Comparison of ENCODE assay signal across 23 cellular contexts in genomic region chr6:45512594-45512993, GRCh38.
DNase-seq lines count a peak whose midpoint lies in the region; ATAC-seq, FAIRE-seq and TF ChIP-seq lines count a peak whose summit lies in the region.
"Had no signal": no experiment of that assay in that cellular context is flagged by ENCODE, and none has a peak within 500 bp of the region (broad histone marks: within the 10 kb centered on the region; RNA-seq: fewer than 3 reads in every experiment).

No MANE protein-coding gene starts in this region.

- no peak overlapping the region for H2BK12ac ChIP-seq in H1 (ENCODE audit: low read depth, low read length)

- H4K91ac ChIP-seq in IMR-90 (ENCODE audit: insufficient read depth, low read depth, low read length) (no peak overlapping the region), H1 (replicated peaks; ENCODE audit: insufficient read length, low read length) (no peak overlapping the region)

- H3K27ac Mint-ChIP-seq in nephron progenitor cell: peak overlapping the region; percentile 58
- H3K27ac Mint-ChIP-seq: CD4-positive, alpha-beta T cell; HFFc6 had no signal

- H4K8ac ChIP-seq in IMR-90 (ENCODE audit: low read depth in 2 of 2, low read length in 2 of 2) (no peak overlapping the region), H1 (ENCODE audit: extremely low read depth, insufficient read depth, low read length) (no peak overlapping the region)

- no peaks in the 10 kb centered on the region for H3K9me3 ChIP-seq in A673 (ENCODE audit: low read depth, low read length, poor library complexity, severe bottlenecking)
- H3K9me3 ChIP-seq in IMR-90 (ENCODE audit: control insufficient read depth, insufficient read depth, low read length): no peaks in the 10 kb centered on the region
- H3K9me3 ChIP-seq in H1 (ENCODE audit: insufficient read depth in 2 of 2, low read depth in 1 of 2, low read length in 1 of 2): no peaks in the 10 kb centered on the region
- H3K9me3 ChIP-seq: A549, SJCRH30 had no signal

- no peak overlapping the region for H3K4me3 Mint-ChIP-seq in nephron progenitor cell
- H3K4me3 Mint-ChIP-seq: CD4-positive, alpha-beta T cell; H9; HFFc6 had no signal

- H3K4me3 ChIP-seq in A673 (ENCODE audit: low read depth, low read length, poor library complexity, severe bottlenecking) (no peak overlapping the region), IMR-90 (ENCODE audit: insufficient read depth, low read depth, low read length) (no peak overlapping the region), H1 (ENCODE audit: extremely low read depth in 1 of 4, insufficient read depth in 2 of 4, low read depth in 3 of 4, low read length in 4 of 4) (no peak overlapping the region)
- H3K4me3 ChIP-seq: A549, SJCRH30 had no signal

- POLR2A ChIA-PET in A673 (lab: Charles Lee; ENCODE audit: low non-redundant PET) (interaction anchor here (0.6 kb wide), 1 partner anchor 434 kb away, joined by 3 read pairs; no protein-coding TSS in a partner anchor), IMR-90 (lab: Charles Lee; ENCODE audit: unreplicated experiment) (no interaction called here), H1 (lab: Charles Lee; ENCODE audit: partially characterized antibody) (no interaction called here)

- H3K4ac ChIP-seq in IMR-90 (ENCODE audit: low read depth, low read length) (no peak overlapping the region), H1 (replicated peaks; ENCODE audit: insufficient read length, low read depth, low read length) (no peak overlapping the region)

- no peaks in the 10 kb centered on the region for H3K36me3 ChIP-seq in A673 (ENCODE audit: insufficient read depth, low read length, poor library complexity, severe bottlenecking)
- 0 out of 2 replicates have a peak, but pooled peaks cover 2% of the 10 kb centered on the region for H3K36me3 ChIP-seq in IMR-90 (ENCODE audit: control insufficient read depth, insufficient read depth, low read length)
- no peaks in the 10 kb centered on the region for H3K36me3 ChIP-seq in H1 (ENCODE audit: control insufficient read depth in 2 of 4, insufficient read depth in 4 of 4, low read length in 3 of 4)

- H3K27ac ChIP-seq in A673 (ENCODE audit: low read depth, low read length, poor library complexity, severe bottlenecking): no peak overlapping the region
- no peak overlapping the region for H3K27ac ChIP-seq in IMR-90 (ENCODE audit: insufficient read depth, low read length)
- H3K27ac ChIP-seq in H1 (ENCODE audit: low read depth, low read length): no peak overlapping the region
- H3K27ac ChIP-seq: A549, SJCRH30 had no signal

- H2AFZ ChIP-seq in IMR-90 (replicated peaks; ENCODE audit: low read length, poor library complexity) (no peak overlapping the region), H1 (ENCODE audit: low read length) (no peak overlapping the region)

- H3K56ac ChIP-seq in IMR-90 (ENCODE audit: extremely low read depth, insufficient read depth, low read length) (no peak overlapping the region), H1 (replicated peaks; ENCODE audit: insufficient read length, low read depth, low read length) (no peak overlapping the region)

- no peaks in the 10 kb centered on the region for H3K9me3 Mint-ChIP-seq in nephron progenitor cell
- H3K9me3 Mint-ChIP-seq: CD4-positive, alpha-beta T cell; H9; HFFc6 had no signal

- no peaks in the 10 kb centered on the region for H3K79me2 ChIP-seq in H1 (ENCODE audit: control insufficient read depth in 1 of 2, insufficient read depth in 2 of 2, low read length in 2 of 2)

- in situ Hi-C loops in IMR-90 (cut with MboI; ENCODE audit: low sequenced_read_pairs): no loop called here

- H3K23ac ChIP-seq in IMR-90 (ENCODE audit: low read depth, low read length) (no peak overlapping the region), H1 (ENCODE audit: insufficient read length) (no peak overlapping the region)

- peaks cover 41% of the 10 kb centered on the region for H3K4me1 Mint-ChIP-seq in nephron progenitor cell

- H2BK15ac ChIP-seq in IMR-90 (ENCODE audit: low read depth, low read length) (0 out of 3 replicates have a peak overlapping the region, but pooled peaks have one; percentile 9), H1 (ENCODE audit: low read length) (no peak overlapping the region)

- H3K79me1 ChIP-seq in IMR-90 (ENCODE audit: low read depth in 1 of 2, low read length in 2 of 2) (peaks cover 0 to 26% of the 10 kb centered on the region in 2 experiments; a peak in 2 of 4 replicates), H1 (ENCODE audit: low read depth, low read length) (no peaks in the 10 kb centered on the region)

- no peak overlapping the region for H3K14ac ChIP-seq in IMR-90 (replicated peaks; ENCODE audit: low read depth, low read length)
- H3K14ac ChIP-seq in H1 (ENCODE audit: insufficient read length): no peak overlapping the region

- no peak for TF ChIP-seq RAD21 in IMR-90 (IDR thresholded peaks at IDR 0.05; ENCODE audit: low read length)
- TF ChIP-seq RAD21 in H1 (IDR thresholded peaks at IDR 0.05 in 1 of 2, conservative IDR thresholded peaks at IDR 0.05 in 1 of 2; ENCODE audit: low read depth in 2 of 2, low read length in 2 of 2): no peak

- H3K27me3 ChIP-seq in A673 (replicated peaks; ENCODE audit: insufficient read depth, low read depth, low read length, poor library complexity) (no peaks in the 10 kb centered on the region), IMR-90 (ENCODE audit: control insufficient read depth, insufficient read depth, low read length) (no peaks in the 10 kb centered on the region), H1 (replicated peaks in 1 of 4; ENCODE audit: control insufficient read depth in 3 of 4, extremely low read depth in 1 of 4, insufficient read depth in 3 of 4, low read length in 3 of 4) (no peaks in the 10 kb centered on the region)
- H3K27me3 ChIP-seq: SJCRH30 had no signal

- dilution Hi-C loops in IMR-90 (cut with HindIII; ENCODE audit: low sequenced_read_pairs, unreplicated experiment): no loop called here

- H2AK5ac ChIP-seq in IMR-90 (ENCODE audit: low read depth, low read length): no peak overlapping the region
- H2AK5ac ChIP-seq in H1 (ENCODE audit: low read depth, low read length): no peak overlapping the region

- ATAC-seq in IMR-90 (ENCODE audit: low read depth): no peak
- ATAC-seq in HG03432 (IDR thresholded peaks at IDR 0.05; ENCODE audit: unreplicated experiment): no peak
- ATAC-seq: A549 had no signal

- peaks cover 3% of the 10 kb centered on the region; the same call in 1 of the 2 replicates for H3K9me1 ChIP-seq in IMR-90 (ENCODE audit: insufficient read depth, low read length)

- no peak overlapping the region for H3K9ac ChIP-seq in IMR-90 (ENCODE audit: low read depth, low read length)
- H3K9ac ChIP-seq in H1 (replicated peaks in 1 of 4; ENCODE audit: extremely low read depth in 1 of 4, low read depth in 3 of 4, low read length in 3 of 4): no peak overlapping the region

- no peak for TF ChIP-seq EP300 in H1 (IDR thresholded peaks at IDR 0.05; ENCODE audit: borderline replicate concordance in 1 of 2, low read depth in 2 of 2, low read length in 2 of 2)

- H3K23me2 ChIP-seq in H1 (ENCODE audit: low read depth, low read length): no peaks in the 10 kb centered on the region

- H4K20me1 ChIP-seq in IMR-90 (ENCODE audit: insufficient read depth, low read length) (no peaks in the 10 kb centered on the region), H1 (replicated peaks in 1 of 2; ENCODE audit: control insufficient read depth in 1 of 2, insufficient read depth in 2 of 2, low read length in 2 of 2) (no peaks in the 10 kb centered on the region)

- CTCF ChIA-PET in A673 (lab: Charles Lee) (no interaction called here), IMR-90 (lab: Yijun Ruan, JAX) (no interaction called here), H1 (lab: Charles Lee; ENCODE audit: partially characterized antibody) (interaction anchor here (1.1 kb wide), 1 partner anchor 12 kb away, joined by 3 read pairs; no protein-coding TSS in a partner anchor)

- H3K27me3 Mint-ChIP-seq in nephron progenitor cell (ENCODE audit: low read depth, poor library complexity): no peaks in the 10 kb centered on the region
- H3K27me3 Mint-ChIP-seq: CD4-positive, alpha-beta T cell had no signal

- no peak for TF ChIP-seq POLR2A in IMR-90 (IDR thresholded peaks at IDR 0.05; ENCODE audit: low read depth, low read length)
- TF ChIP-seq POLR2A in H1 (IDR thresholded peaks at IDR 0.05; ENCODE audit: control extremely low read depth in 1 of 2, low read depth in 2 of 2, low read length in 2 of 2): no peak

- intact Hi-C loops in A673 (cut with micrococcal nuclease; ENCODE audit: unreplicated experiment): no loop called here
- intact Hi-C loops in IMR-90 (cut with micrococcal nuclease): no loop called here
- intact Hi-C loops in posterior cingulate gyrus (cut with DNase I): no loop called here

- H2BK120ac ChIP-seq in IMR-90 (ENCODE audit: low read depth, low read length) (no peak overlapping the region), H1 (replicated peaks; ENCODE audit: low read depth, low read length) (no peak overlapping the region)

- DNase-seq in A673 (ENCODE audit: low spot score) (peak; percentile 50), IMR-90 (no peak), H1 (ENCODE audit: low read depth in 1 of 2, low spot score in 2 of 2) (no peak), nephron progenitor cell (no peak), posterior cingulate gyrus (no peak)
- DNase-seq in activated naive CD4-positive, alpha-beta T cell (lab: John Stamatoyannopoulos, UW): no peak
- DNase-seq: CD4-positive, alpha-beta T cell; COR-L47; DMS 273 treated with DMSO at 0.1 percent for 48 hours; DMS79 treated with DMSO at 0.1 percent for 48 hours; H9; HFFc6; KG1; NCI-H1092 treated with DMSO at 0.1 percent for 48 hours; NCI-H1436 treated with DMSO at 0.1 percent for 48 hours; NCI-H1930; NCI-H226; NCI-H510A treated with DMSO at 0.1 percent for 48 hours; OCI-M1; SJCRH30 had no signal

- H3K36me3 Mint-ChIP-seq in nephron progenitor cell (ENCODE audit: low read depth): no peaks in the 10 kb centered on the region

- H2BK20ac ChIP-seq in IMR-90 (ENCODE audit: low read depth, low read length) (no peak overlapping the region), H1 (ENCODE audit: low read length) (0 out of 2 replicates have a peak overlapping the region, but pooled peaks have one; percentile 40)

- no CpG with 5 or more reads among the region's 4 CpGs for WGBS in IMR-90 (ENCODE audit: extremely low coverage in 2 of 2, insufficient read length in 1 of 2), 2 experiments
- WGBS in H1 (ENCODE audit: extremely low coverage in 1 of 2, insufficient coverage in 1 of 2, insufficient read length in 1 of 2, insufficient replicate concordance in 2 of 2, low coverage in 1 of 2, low lambda C conversion rate in 2 of 2, missing lambda C conversion rate in 1 of 2), 2 experiments: 91% methylated on average over 4 of the region's 4 CpGs; no CpG with 5 or more reads in 1 of the 2 experiments

- H4K5ac ChIP-seq in IMR-90 (ENCODE audit: low read depth, low read length): no peak overlapping the region
- H4K5ac ChIP-seq in H1 (ENCODE audit: insufficient read length, low read depth, low read length): no peak overlapping the region

- TF ChIP-seq CTCF in A673 (conservative IDR thresholded peaks at IDR 0.05; ENCODE audit: low read depth, low read length) (no peak), IMR-90 (conservative IDR thresholded peaks at IDR 0.05; ENCODE audit: low read depth, low read length) (no peak), H1 (IDR thresholded peaks at IDR 0.05; ENCODE audit: control extremely low read depth in 1 of 3, insufficient read depth in 1 of 3, low read depth in 1 of 3, low read length in 3 of 3) (no peak), nephron progenitor cell (IDR thresholded peaks at IDR 0.05) (no peak)

- BruUV-seq in A673 (replicated peaks; lab: Mats Ljungman, UMichigan) (no TSS peak), IMR-90 (replicated peaks; lab: Mats Ljungman, UMichigan) (no TSS peak)

- no peak overlapping the region for H3K4me2 ChIP-seq in IMR-90 (ENCODE audit: low read depth, low read length)
- no peak overlapping the region for H3K4me2 ChIP-seq in H1 (ENCODE audit: insufficient read depth in 1 of 2, low read depth in 2 of 2, low read length in 2 of 2)
- H3K4me2 ChIP-seq: A549 had no signal

- H2AK9ac ChIP-seq in IMR-90 (replicated peaks; ENCODE audit: low read depth, low read length, poor library complexity): no peak overlapping the region

- no peak for FAIRE-seq in H1 (lab: Jason Lieb, UNC)
- FAIRE-seq: A549, RCC 7860 had no signal

- no peak overlapping the region for H2BK5ac ChIP-seq in IMR-90 (ENCODE audit: low read depth, low read length, poor library complexity, severe bottlenecking)
- H2BK5ac ChIP-seq in H1 (ENCODE audit: low read depth, low read length): no peak overlapping the region

- H3K18ac ChIP-seq in IMR-90 (ENCODE audit: low read depth, low read length) (no peak overlapping the region), H1 (ENCODE audit: extremely low read depth, low read length) (no peak overlapping the region; the same call in 1 of the 2 replicates)

- H3K4me1 ChIP-seq in A673 (ENCODE audit: insufficient read depth, low read length, poor library complexity, severe bottlenecking) (peaks cover 19% of the 10 kb centered on the region), IMR-90 (ENCODE audit: control insufficient read depth, insufficient read depth, low read length) (peaks cover 2% of the 10 kb centered on the region; the same call in 1 of the 2 replicates), H1 (replicated peaks in 1 of 4; ENCODE audit: control insufficient read depth in 3 of 4, insufficient read depth in 4 of 4, low read length in 3 of 4) (peaks cover 2 to 13% (median 11%) of the 10 kb centered on the region in 4 experiments; a peak in 5 of 7 replicates)
- H3K4me1 ChIP-seq: A549 had no signal
